Comparison of ENCODE assay signal across 1 cellular context in the genomic region with DNA sequence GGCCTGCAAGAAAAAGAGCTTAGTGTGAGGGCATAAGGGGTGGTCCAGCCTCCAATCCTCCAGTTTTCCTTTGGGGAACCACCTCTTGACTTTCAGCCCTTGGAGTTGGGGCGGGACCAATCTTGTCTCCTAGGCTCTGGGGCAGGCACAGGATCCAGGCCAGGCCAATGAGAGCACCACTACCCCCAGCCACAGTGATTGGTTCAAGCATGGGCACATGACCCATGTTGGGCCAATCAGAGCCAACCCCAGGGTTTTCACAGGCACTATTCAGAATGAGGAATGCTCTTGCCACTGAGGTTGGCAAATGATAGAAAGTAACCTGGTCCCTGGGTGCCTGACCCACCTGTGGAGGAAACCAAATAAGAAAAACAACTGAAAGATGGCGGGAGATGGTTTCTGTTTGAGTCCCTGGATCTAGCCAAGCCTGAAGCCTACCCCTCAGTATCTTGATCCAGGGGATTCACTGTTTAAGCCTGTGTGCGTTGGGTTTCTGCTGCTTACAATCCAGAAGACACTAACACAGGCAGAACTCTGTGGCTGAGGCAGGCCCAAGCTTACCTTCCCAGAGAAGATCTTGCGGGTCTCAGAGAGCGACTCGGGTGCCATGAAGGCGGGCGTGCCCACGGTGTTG.
TF ChIP-seq lines count a peak whose summit lies in the region.

No MANE protein-coding gene starts in this region.

TF ChIP-seq in K562, 482 proteins besides CTCF, POLR2A, EP300 and RAD21:
- TF ChIP-seq PCBP2 (IDR thresholded peaks at IDR 0.05; ENCODE audit: low read depth, low read length, poor library complexity, severe bottlenecking) = no peak
- no peak for TF ChIP-seq GABPB1 (CRISPR knock-in tag; IDR thresholded peaks at IDR 0.05)
- TF ChIP-seq, protein P1, sequence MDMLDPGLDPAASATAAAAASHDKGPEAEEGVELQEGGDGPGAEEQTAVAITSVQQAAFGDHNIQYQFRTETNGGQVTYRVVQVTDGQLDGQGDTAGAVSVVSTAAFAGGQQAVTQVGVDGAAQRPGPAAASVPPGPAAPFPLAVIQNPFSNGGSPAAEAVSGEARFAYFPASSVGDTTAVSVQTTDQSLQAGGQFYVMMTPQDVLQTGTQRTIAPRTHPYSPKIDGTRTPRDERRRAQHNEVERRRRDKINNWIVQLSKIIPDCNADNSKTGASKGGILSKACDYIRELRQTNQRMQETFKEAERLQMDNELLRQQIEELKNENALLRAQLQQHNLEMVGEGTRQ (CRISPR knock-in tag; IDR thresholded peaks at IDR 0.05) = peak; percentile 85
- TF ChIP-seq DPF2 (IDR thresholded peaks at IDR 0.05) = no peak
- peak; percentile 43 for TF ChIP-seq FOS (IDR thresholded peaks at IDR 0.05; ENCODE audit: extremely low read depth, insufficient read length)
- TF ChIP-seq ZC3H11A (IDR thresholded peaks at IDR 0.05; ENCODE audit: low read depth, low read length) = no peak
- TF ChIP-seq NFYB (IDR thresholded peaks at IDR 0.05; ENCODE audit: extremely low read depth, insufficient read length) = peak; percentile 86
- no peak for TF ChIP-seq ETV6 (IDR thresholded peaks at IDR 0.05; ENCODE audit: borderline replicate concordance in 1 of 2, low read depth in 2 of 2, low read length in 1 of 2)
- no peak for TF ChIP-seq ETV6 (CRISPR knock-in tag; IDR thresholded peaks at IDR 0.05; ENCODE audit: borderline replicate concordance)
- TF ChIP-seq PTRF (tag; IDR thresholded peaks at IDR 0.05) = no peak
- no peak for TF ChIP-seq SIN3A (IDR thresholded peaks at IDR 0.05; ENCODE audit: borderline replicate concordance in 2 of 2, control insufficient read depth in 1 of 2, low read depth in 2 of 2, low read length in 2 of 2)
- TF ChIP-seq ELF1 (tag; IDR thresholded peaks at IDR 0.05) = no peak
- no peak for TF ChIP-seq ZBTB7A (IDR thresholded peaks at IDR 0.05; ENCODE audit: borderline replicate concordance, control insufficient read depth, low read depth, low read length)
- TF ChIP-seq EGR1 (conservative IDR thresholded peaks at IDR 0.05) = no peak
- TF ChIP-seq ZFX (CRISPR knock-in tag; IDR thresholded peaks at IDR 0.05) = no peak
- peak; percentile 78 for TF ChIP-seq RAD51 (IDR thresholded peaks at IDR 0.05; ENCODE audit: borderline replicate concordance, low read depth)
- no peak for TF ChIP-seq PHF8 (IDR thresholded peaks at IDR 0.05; ENCODE audit: borderline replicate concordance, low read length)
- no peak for TF ChIP-seq SREBF2 (CRISPR knock-in tag; IDR thresholded peaks at IDR 0.05)
- TF ChIP-seq PYGO2 (tag; IDR thresholded peaks at IDR 0.05) = no peak
- no peak for TF ChIP-seq RBM25 (IDR thresholded peaks at IDR 0.05; ENCODE audit: low read depth, low read length, severe bottlenecking)
- TF ChIP-seq, protein P2, sequence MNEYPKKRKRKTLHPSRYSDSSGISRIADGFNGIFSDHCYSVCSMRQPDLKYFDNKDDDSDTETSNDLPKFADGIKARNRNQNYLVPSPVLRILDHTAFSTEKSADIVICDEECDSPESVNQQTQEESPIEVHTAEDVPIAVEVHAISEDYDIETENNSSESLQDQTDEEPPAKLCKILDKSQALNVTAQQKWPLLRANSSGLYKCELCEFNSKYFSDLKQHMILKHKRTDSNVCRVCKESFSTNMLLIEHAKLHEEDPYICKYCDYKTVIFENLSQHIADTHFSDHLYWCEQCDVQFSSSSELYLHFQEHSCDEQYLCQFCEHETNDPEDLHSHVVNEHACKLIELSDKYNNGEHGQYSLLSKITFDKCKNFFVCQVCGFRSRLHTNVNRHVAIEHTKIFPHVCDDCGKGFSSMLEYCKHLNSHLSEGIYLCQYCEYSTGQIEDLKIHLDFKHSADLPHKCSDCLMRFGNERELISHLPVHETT (CRISPR knock-in tag; conservative IDR thresholded peaks at IDR 0.05 in 1 of 2, IDR thresholded peaks at IDR 0.05 in 1 of 2) = no peak
- no peak for TF ChIP-seq YBX1 (IDR thresholded peaks at IDR 0.05)
- TF ChIP-seq, protein P3, sequence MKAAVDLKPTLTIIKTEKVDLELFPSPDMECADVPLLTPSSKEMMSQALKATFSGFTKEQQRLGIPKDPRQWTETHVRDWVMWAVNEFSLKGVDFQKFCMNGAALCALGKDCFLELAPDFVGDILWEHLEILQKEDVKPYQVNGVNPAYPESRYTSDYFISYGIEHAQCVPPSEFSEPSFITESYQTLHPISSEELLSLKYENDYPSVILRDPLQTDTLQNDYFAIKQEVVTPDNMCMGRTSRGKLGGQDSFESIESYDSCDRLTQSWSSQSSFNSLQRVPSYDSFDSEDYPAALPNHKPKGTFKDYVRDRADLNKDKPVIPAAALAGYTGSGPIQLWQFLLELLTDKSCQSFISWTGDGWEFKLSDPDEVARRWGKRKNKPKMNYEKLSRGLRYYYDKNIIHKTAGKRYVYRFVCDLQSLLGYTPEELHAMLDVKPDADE (conservative IDR thresholded peaks at IDR 0.05; ENCODE audit: control insufficient read depth, low read depth, low read length) = no peak
- TF ChIP-seq, protein P4, sequence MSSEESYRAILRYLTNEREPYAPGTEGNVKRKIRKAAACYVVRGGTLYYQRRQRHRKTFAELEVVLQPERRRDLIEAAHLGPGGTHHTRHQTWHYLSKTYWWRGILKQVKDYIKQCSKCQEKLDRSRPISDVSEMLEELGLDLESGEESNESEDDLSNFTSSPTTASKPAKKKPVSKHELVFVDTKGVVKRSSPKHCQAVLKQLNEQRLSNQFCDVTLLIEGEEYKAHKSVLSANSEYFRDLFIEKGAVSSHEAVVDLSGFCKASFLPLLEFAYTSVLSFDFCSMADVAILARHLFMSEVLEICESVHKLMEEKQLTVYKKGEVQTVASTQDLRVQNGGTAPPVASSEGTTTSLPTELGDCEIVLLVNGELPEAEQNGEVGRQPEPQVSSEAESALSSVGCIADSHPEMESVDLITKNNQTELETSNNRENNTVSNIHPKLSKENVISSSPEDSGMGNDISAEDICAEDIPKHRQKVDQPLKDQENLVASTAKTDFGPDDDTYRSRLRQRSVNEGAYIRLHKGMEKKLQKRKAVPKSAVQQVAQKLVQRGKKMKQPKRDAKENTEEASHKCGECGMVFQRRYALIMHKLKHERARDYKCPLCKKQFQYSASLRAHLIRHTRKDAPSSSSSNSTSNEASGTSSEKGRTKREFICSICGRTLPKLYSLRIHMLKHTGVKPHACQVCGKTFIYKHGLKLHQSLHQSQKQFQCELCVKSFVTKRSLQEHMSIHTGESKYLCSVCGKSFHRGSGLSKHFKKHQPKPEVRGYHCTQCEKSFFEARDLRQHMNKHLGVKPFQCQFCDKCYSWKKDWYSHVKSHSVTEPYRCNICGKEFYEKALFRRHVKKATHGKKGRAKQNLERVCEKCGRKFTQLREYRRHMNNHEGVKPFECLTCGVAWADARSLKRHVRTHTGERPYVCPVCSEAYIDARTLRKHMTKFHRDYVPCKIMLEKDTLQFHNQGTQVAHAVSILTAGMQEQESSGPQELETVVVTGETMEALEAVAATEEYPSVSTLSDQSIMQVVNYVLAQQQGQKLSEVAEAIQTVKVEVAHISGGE (CRISPR knock-in tag; IDR thresholded peaks at IDR 0.05) = no peak
- TF ChIP-seq, protein P5, sequence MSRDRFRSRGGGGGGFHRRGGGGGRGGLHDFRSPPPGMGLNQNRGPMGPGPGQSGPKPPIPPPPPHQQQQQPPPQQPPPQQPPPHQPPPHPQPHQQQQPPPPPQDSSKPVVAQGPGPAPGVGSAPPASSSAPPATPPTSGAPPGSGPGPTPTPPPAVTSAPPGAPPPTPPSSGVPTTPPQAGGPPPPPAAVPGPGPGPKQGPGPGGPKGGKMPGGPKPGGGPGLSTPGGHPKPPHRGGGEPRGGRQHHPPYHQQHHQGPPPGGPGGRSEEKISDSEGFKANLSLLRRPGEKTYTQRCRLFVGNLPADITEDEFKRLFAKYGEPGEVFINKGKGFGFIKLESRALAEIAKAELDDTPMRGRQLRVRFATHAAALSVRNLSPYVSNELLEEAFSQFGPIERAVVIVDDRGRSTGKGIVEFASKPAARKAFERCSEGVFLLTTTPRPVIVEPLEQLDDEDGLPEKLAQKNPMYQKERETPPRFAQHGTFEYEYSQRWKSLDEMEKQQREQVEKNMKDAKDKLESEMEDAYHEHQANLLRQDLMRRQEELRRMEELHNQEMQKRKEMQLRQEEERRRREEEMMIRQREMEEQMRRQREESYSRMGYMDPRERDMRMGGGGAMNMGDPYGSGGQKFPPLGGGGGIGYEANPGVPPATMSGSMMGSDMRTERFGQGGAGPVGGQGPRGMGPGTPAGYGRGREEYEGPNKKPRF (IDR thresholded peaks at IDR 0.05; ENCODE audit: low read depth, low read length) = no peak
- TF ChIP-seq TARDBP (IDR thresholded peaks at IDR 0.05) = no peak
- no peak for TF ChIP-seq ZNF23 (CRISPR knock-in tag; IDR thresholded peaks at IDR 0.05)
- TF ChIP-seq, protein P6, sequence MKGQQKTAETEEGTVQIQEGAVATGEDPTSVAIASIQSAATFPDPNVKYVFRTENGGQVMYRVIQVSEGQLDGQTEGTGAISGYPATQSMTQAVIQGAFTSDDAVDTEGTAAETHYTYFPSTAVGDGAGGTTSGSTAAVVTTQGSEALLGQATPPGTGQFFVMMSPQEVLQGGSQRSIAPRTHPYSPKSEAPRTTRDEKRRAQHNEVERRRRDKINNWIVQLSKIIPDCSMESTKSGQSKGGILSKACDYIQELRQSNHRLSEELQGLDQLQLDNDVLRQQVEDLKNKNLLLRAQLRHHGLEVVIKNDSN (CRISPR knock-in tag; IDR thresholded peaks at IDR 0.05) = peak; percentile 89
- no peak for TF ChIP-seq FUS (optimal IDR thresholded peaks at IDR 0.05; ENCODE audit: low read depth, low read length)
- TF ChIP-seq HNRNPK (IDR thresholded peaks at IDR 0.05; ENCODE audit: low read depth, low read length, poor library complexity, severe bottlenecking) = no peak
- no peak for TF ChIP-seq XRCC4 (IDR thresholded peaks at IDR 0.05; ENCODE audit: extremely low read depth, insufficient read depth, insufficient read length)
- no peak for TF ChIP-seq HSF4 (CRISPR knock-in tag; IDR thresholded peaks at IDR 0.05; ENCODE audit: borderline replicate concordance)
